Comparison of ENCODE assay signal across 30 cellular contexts in genomic region chr4:18171896-18172295, GRCh38.
"Had no signal": no experiment of that assay in that cellular context is flagged by ENCODE, and none has a peak within 500 bp of the region (broad histone marks: within the 10 kb centered on the region; RNA-seq: fewer than 3 reads in every experiment).

No MANE protein-coding gene starts in this region.

- H3K4me3 ChIP-seq: MG63 had no signal

- H3K9me3 ChIP-seq: MG63 had no signal

- H3K27me3 ChIP-seq: MG63 had no signal

- DNase-seq: Karpas-422, Kasumi-1, MG63, MM.1S, MV-4-11, NCI-H1048, NCI-H1092, NCI-H1092 treated with DMSO at 0.1 percent for 48 hours, NCI-H1105, NCI-H1105 treated with DMSO at 0.1 percent for 48 hours, NCI-H1417, NCI-H1417 treated with DMSO at 0.1 percent for 48 hours, NCI-H1436, NCI-H1436 treated with DMSO at 0.1 percent for 48 hours, NCI-H146, NCI-H187, NCI-H187 treated with DMSO at 0.1 percent for 48 hours, NCI-H1930, NCI-H2029, NCI-H2029 treated with DMSO at 0.1 percent for 48 hours, NCI-H2081, NCI-H2081 treated with DMSO at 0.1 percent for 48 hours, NCI-H2107, NCI-H2227 treated with DMSO at 0.1 percent for 48 hours, NCI-H226, NCI-H345, NCI-H446 treated with DMSO at 0.1 percent for 48 hours, NCI-H510A, NCI-H510A treated with DMSO at 0.1 percent for 48 hours, NCI-H524 treated with DMSO at 0.1 percent for 48 hours had no signal

- H3K36me3 ChIP-seq: MG63 had no signal
